11 cellular contexts compared by ENCODE assay signal in the genomic region with DNA sequence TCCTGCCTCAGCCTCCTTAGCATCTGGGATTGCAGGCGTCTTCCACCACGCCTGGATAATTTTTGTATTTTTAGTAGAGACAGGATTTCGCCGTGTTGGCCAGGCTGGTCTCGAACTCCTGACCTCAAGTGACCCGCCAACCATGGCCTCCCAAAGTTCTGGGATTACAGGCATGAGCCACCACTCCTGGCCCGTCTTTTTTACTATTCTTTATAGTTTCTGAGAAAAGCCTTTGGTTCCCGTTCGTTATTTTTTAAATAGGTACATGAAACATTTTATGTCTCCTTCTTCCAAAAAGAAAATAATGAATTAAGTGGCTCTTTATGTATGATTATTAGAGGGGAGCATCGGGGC. TPM values are rescaled to one million over a fixed set of nuclear protein-coding genes. Genes with fewer than 3 reads are reported as not detected.
DNase-seq lines count a peak whose midpoint lies in the region; ATAC-seq and TF ChIP-seq lines count a peak whose summit lies in the region.
"Had no signal": no experiment of that assay in that cellular context is flagged by ENCODE, and none has a peak within 500 bp of the region (broad histone marks: within the 10 kb centered on the region; RNA-seq: fewer than 3 reads in every experiment).

No MANE protein-coding gene starts in this region.

- DNase-seq in esophagus squamous epithelium (lab: John Stamatoyannopoulos, UW): no peak
- DNase-seq in natural killer cell: no peak
- no peak for DNase-seq in stimulated activated CD4-positive, alpha-beta T cell treated with anti-CD3 and anti-CD28 coated beads, Interleukin-15, amount 100 ng/mL, for 24 hours
- no peak for DNase-seq in COR-L47 (lab: John Stamatoyannopoulos, UW)
- DNase-seq: NCI-H226, RPMI8226 had no signal

- peaks cover 12% of the 10 kb centered on the region for H3K4me1 ChIP-seq in OCI-LY3 (ENCODE audit: low read length)
- H3K4me1 ChIP-seq in esophagus squamous epithelium: peaks cover 0 to 46% (median 11%) of the 10 kb centered on the region in 3 donors
- peaks cover 19% of the 10 kb centered on the region for H3K4me1 ChIP-seq in neuron (ENCODE audit: insufficient read depth, low read length)

- H3K79me2 ChIP-seq in OCI-LY3 (ENCODE audit: low read length): no peaks in the 10 kb centered on the region

- WGBS in esophagus squamous epithelium, 2 donors: 50 to 51% methylated on average over 10 of the region's 10 CpGs

- no peaks in the 10 kb centered on the region for H4K20me1 ChIP-seq in OCI-LY3 (ENCODE audit: insufficient read depth, low read length)

- H3K9me3 Mint-ChIP-seq in natural killer cell: no peaks in the 10 kb centered on the region

- H3K27ac ChIP-seq in 22Rv1 (peak overlapping the region; percentile 81), OCI-LY3 (ENCODE audit: low read length) (no peak overlapping the region), esophagus squamous epithelium (peak overlapping the region; percentile 62 to 87 (median 72))

- no peak for TF ChIP-seq CTCF in 22Rv1 (IDR thresholded peaks at IDR 0.05)
- TF ChIP-seq CTCF in OCI-LY3 (IDR thresholded peaks at IDR 0.05; ENCODE audit: low read depth, low read length): no peak
- no peak for TF ChIP-seq CTCF in esophagus squamous epithelium (IDR thresholded peaks at IDR 0.05)
- TF ChIP-seq CTCF in natural killer cell (IDR thresholded peaks at IDR 0.05): no peak

- H3K9me3 ChIP-seq in OCI-LY3 (ENCODE audit: insufficient read depth, low read length): no peaks in the 10 kb centered on the region
- H3K9me3 ChIP-seq in esophagus squamous epithelium: no peaks in the 10 kb centered on the region
- H3K9me3 ChIP-seq in neuron (ENCODE audit: low read length): no peaks in the 10 kb centered on the region

- H2AFZ ChIP-seq in OCI-LY3 (ENCODE audit: low read depth, low read length): no peak overlapping the region
- H2AFZ ChIP-seq in neuron (ENCODE audit: low read depth, low read length): peak overlapping the region; percentile 89

- H3K27me3 Mint-ChIP-seq in natural killer cell (ENCODE audit: low read depth in 2 of 2): peaks cover 8 to 14% of the 10 kb centered on the region in 2 donors

- H3K4me3 ChIP-seq in OCI-LY3 (ENCODE audit: low read length) (peak overlapping the region; percentile 69), esophagus squamous epithelium (peak overlapping the region in 3 of 4 donors; percentile 30 to 53 (median 32)), neuron (ENCODE audit: low read length) (peak overlapping the region; percentile 30)

- H3K4me1 Mint-ChIP-seq in natural killer cell: peaks cover 6% of the 10 kb centered on the region in 2 donors

- ATAC-seq in natural killer cell (no peak), HG02571 (IDR thresholded peaks at IDR 0.05; ENCODE audit: unreplicated experiment) (no peak)

- no peak for TF ChIP-seq POLR2A in esophagus squamous epithelium (IDR thresholded peaks at IDR 0.05)

- H3K27ac Mint-ChIP-seq in natural killer cell: no peak overlapping the region

- peak overlapping the region; percentile 76 for H3K4me2 ChIP-seq in OCI-LY3 (ENCODE audit: low read length)

- intact Hi-C loops in esophagus squamous epithelium (cut with DNase I): no loop called here
- intact Hi-C loops in natural killer cell (cut with micrococcal nuclease): no loop called here

- H3K36me3 Mint-ChIP-seq in natural killer cell: no peaks in the 10 kb centered on the region

- H3K36me3 ChIP-seq in OCI-LY3 (replicated peaks; ENCODE audit: low read depth, low read length) (no peaks in the 10 kb centered on the region), esophagus squamous epithelium (no peaks in the 10 kb centered on the region), neuron (ENCODE audit: insufficient read depth, low read length) (no peaks in the 10 kb centered on the region)

- no peak overlapping the region for H3K9ac ChIP-seq in OCI-LY3 (ENCODE audit: low read length)

- H3K27me3 ChIP-seq in OCI-LY3 (ENCODE audit: low read depth, low read length): no peaks in the 10 kb centered on the region
- H3K27me3 ChIP-seq in esophagus squamous epithelium: no peaks in the 10 kb centered on the region
- no peaks in the 10 kb centered on the region for H3K27me3 ChIP-seq in neuron (ENCODE audit: insufficient read depth, low read length)

- H3K4me3 Mint-ChIP-seq in natural killer cell: no peak overlapping the region

RNA-seq across cellular contexts. Expression of gene BCO1, which starts 0.6 kb away (rescaled TPM):
- total RNA-seq in esophagus squamous epithelium (under 1 TPM in 3 of 4 donors, not detected in 1; 0.19 to 0.83 (median 0.59) TPM), natural killer cell (not detected)
- total RNA-seq: G401 had no signal
